22 cellular contexts compared by ENCODE assay signal in the genomic region with DNA sequence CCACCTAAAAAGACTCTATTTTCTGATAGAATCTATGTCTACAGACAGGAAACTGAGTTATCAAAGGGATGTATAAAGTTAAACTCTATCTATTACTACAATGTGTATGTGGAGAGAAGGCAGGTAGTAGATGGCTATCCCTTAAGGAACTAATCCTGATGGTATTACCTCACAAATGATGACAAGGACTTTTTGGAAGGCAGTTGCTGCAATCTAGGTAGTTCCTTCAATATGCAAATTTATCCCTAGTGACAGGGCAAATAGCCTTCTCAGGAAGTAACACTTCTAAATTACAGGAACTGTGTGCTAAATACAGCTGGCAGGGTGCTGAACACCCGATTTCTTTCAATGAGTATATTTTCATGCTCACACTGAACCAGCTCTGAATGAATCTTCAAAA.
"Had no signal": no experiment of that assay in that cellular context is flagged by ENCODE, and none has a peak within 500 bp of the region (broad histone marks: within the 10 kb centered on the region; RNA-seq: fewer than 3 reads in every experiment).

No MANE protein-coding gene starts in this region.

- DNase-seq: activated CD4-positive, alpha-beta memory T cell treated with anti-CD3 and anti-CD28 coated beads, Interleukin-2, amount 10 ng/mL, durations not matched to agents 7 days and 5 days; activated CD4-positive, alpha-beta T cell treated with anti-CD3 and anti-CD28 coated beads for 36 hours; activated naive CD4-positive, alpha-beta T cell; activated naive CD8-positive, alpha-beta T cell treated with anti-CD3 and anti-CD28 coated beads for 36 hours; activated T-cell treated with anti-CD3 and anti-CD28 coated beads, Interleukin-2, amount 50 U/mL, for 1 hour; amniotic stem cell; body of pancreas; dermis blood vessel endothelial cell; effector memory CD4-positive, alpha-beta T cell; foreskin fibroblast; islet precursor cell; lower lobe of right lung; sigmoid colon; stimulated activated CD4-positive, alpha-beta T cell treated with anti-CD3 and anti-CD28 coated beads, Interleukin-4, amount 100 ng/mL, for 4 hours; T-helper 2 cell; testis had no signal

- H3K4me3 Mint-ChIP-seq: activated CD4-positive, alpha-beta memory T cell treated with anti-CD3 and anti-CD28 coated beads, Interleukin-2, amount 10 ng/mL, durations not matched to agents 7 days and 5 days; activated CD4-positive, alpha-beta T cell treated with anti-CD3 and anti-CD28 coated beads for 36 hours; activated naive CD8-positive, alpha-beta T cell treated with anti-CD3 and anti-CD28 coated beads for 36 hours; activated T-helper 17 cell treated with anti-CD3 and anti-CD28 coated beads, Interleukin-2, amount 50 U/mL, for 72 hours; natural killer cell treated with Interleukin-12 subunit alpha and Interleukin-12 subunit beta and Interleukin-15 and Interleukin-18, amount 100 ng/mL, for 72 hours; stimulated activated memory B cell treated with anti-CD40 and anti-IgM and Interleukin-4, amounts not matched to agents 10 μg/mL and 1 μg/mL and 100 μg/mL, for 72 hours; type B pancreatic cell had no signal

- H3K4me1 Mint-ChIP-seq: activated CD4-positive, alpha-beta memory T cell treated with anti-CD3 and anti-CD28 coated beads, Interleukin-2, amount 10 ng/mL, durations not matched to agents 7 days and 5 days; activated CD4-positive, alpha-beta T cell treated with anti-CD3 and anti-CD28 coated beads for 36 hours; activated naive CD8-positive, alpha-beta T cell treated with anti-CD3 and anti-CD28 coated beads for 36 hours; activated T-helper 17 cell treated with anti-CD3 and anti-CD28 coated beads, Interleukin-2, amount 50 U/mL, for 72 hours; stimulated activated memory B cell treated with anti-CD40 and anti-IgM and Interleukin-4, amounts not matched to agents 10 μg/mL and 1 μg/mL and 100 μg/mL, for 72 hours had no signal

- H3K9me3 ChIP-seq: body of pancreas, lower lobe of right lung, sigmoid colon, testis had no signal

- H3K4me3 ChIP-seq: body of pancreas, hepatocyte, lower lobe of right lung, sigmoid colon, testis had no signal

- H3K4me1 ChIP-seq: body of pancreas, lower lobe of right lung, parathyroid adenoma, sigmoid colon, testis had no signal

- H3K9me3 Mint-ChIP-seq: activated CD4-positive, alpha-beta memory T cell treated with anti-CD3 and anti-CD28 coated beads, Interleukin-2, amount 10 ng/mL, durations not matched to agents 7 days and 5 days; activated naive CD8-positive, alpha-beta T cell treated with anti-CD3 and anti-CD28 coated beads for 36 hours; activated T-helper 17 cell treated with anti-CD3 and anti-CD28 coated beads, Interleukin-2, amount 50 U/mL, for 72 hours; stimulated activated memory B cell treated with anti-CD40 and anti-IgM and Interleukin-4, amounts not matched to agents 10 μg/mL and 1 μg/mL and 100 μg/mL, for 72 hours had no signal

- H3K36me3 Mint-ChIP-seq: activated naive CD8-positive, alpha-beta T cell treated with anti-CD3 and anti-CD28 coated beads for 36 hours; natural killer cell treated with Interleukin-12 subunit alpha and Interleukin-12 subunit beta and Interleukin-15 and Interleukin-18, amount 100 ng/mL, for 72 hours; stimulated activated memory B cell treated with anti-CD40 and anti-IgM and Interleukin-4, amounts not matched to agents 10 μg/mL and 1 μg/mL and 100 μg/mL, for 72 hours; type B pancreatic cell had no signal

- H3K27me3 ChIP-seq: body of pancreas, hepatocyte, sigmoid colon, testis had no signal

- H3K27ac ChIP-seq: body of pancreas, hepatocyte, lower lobe of right lung, parathyroid adenoma, sigmoid colon, testis had no signal

- H3K27me3 Mint-ChIP-seq: stimulated activated memory B cell treated with anti-CD40 and anti-IgM and Interleukin-4, amounts not matched to agents 10 μg/mL and 1 μg/mL and 100 μg/mL, for 72 hours had no signal

- H3K27ac Mint-ChIP-seq: activated CD4-positive, alpha-beta memory T cell treated with anti-CD3 and anti-CD28 coated beads, Interleukin-2, amount 10 ng/mL, durations not matched to agents 7 days and 5 days; activated CD4-positive, alpha-beta T cell treated with anti-CD3 and anti-CD28 coated beads for 36 hours; activated naive CD8-positive, alpha-beta T cell treated with anti-CD3 and anti-CD28 coated beads for 36 hours; activated T-helper 17 cell treated with anti-CD3 and anti-CD28 coated beads, Interleukin-2, amount 50 U/mL, for 72 hours; natural killer cell treated with Interleukin-12 subunit alpha and Interleukin-12 subunit beta and Interleukin-15 and Interleukin-18, amount 100 ng/mL, for 72 hours; stimulated activated memory B cell treated with anti-CD40 and anti-IgM and Interleukin-4, amounts not matched to agents 10 μg/mL and 1 μg/mL and 100 μg/mL, for 72 hours; type B pancreatic cell had no signal

- H3K36me3 ChIP-seq: lower lobe of right lung, sigmoid colon had no signal

- ATAC-seq: activated CD4-positive, alpha-beta T cell treated with anti-CD3 and anti-CD28 coated beads for 36 hours; activated T-helper 17 cell treated with anti-CD3 and anti-CD28 coated beads, Interleukin-2, amount 50 U/mL, for 72 hours; body of pancreas; lower lobe of right lung; natural killer cell treated with Interleukin-12 subunit alpha and Interleukin-12 subunit beta and Interleukin-15 and Interleukin-18, amount 100 ng/mL, for 72 hours; stimulated activated memory B cell treated with anti-CD40 and anti-IgM and Interleukin-4, amounts not matched to agents 10 μg/mL and 1 μg/mL and 100 μg/mL, for 72 hours had no signal
